Comparison of ENCODE assay signal across 8 cellular contexts in genomic region chr7:151110941-151111645, GRCh38. TPM values are rescaled to one million over a fixed set of nuclear protein-coding genes. Genes with fewer than 3 reads are reported as not detected.
A peak's percentile ranks its signal among the peaks of the same experiment; 100 is the strongest.
DNase-seq lines count a peak whose midpoint lies in the region; ATAC-seq and TF ChIP-seq lines count a peak whose summit lies in the region.

No MANE protein-coding gene starts in this region.

- H3K9me3 Mint-ChIP-seq in nephron progenitor cell, result no peaks in the 10 kb centered on the region

- peaks cover 34% of the 10 kb centered on the region for H3K27me3 Mint-ChIP-seq in nephron progenitor cell (ENCODE audit: low read depth, poor library complexity)

- no peak overlapping the region for H3K27ac Mint-ChIP-seq in nephron progenitor cell

- H3K79me2 ChIP-seq in OCI-LY3 (ENCODE audit: low read length), result peaks cover 12% of the 10 kb centered on the region; the same call in 1 of the 2 replicates

- no peak overlapping the region for H2AFZ ChIP-seq in OCI-LY3 (ENCODE audit: low read depth, low read length)

- no peak overlapping the region for H3K9ac ChIP-seq in OCI-LY3 (ENCODE audit: low read length)

- TF ChIP-seq CTCF in OCI-LY3 (IDR thresholded peaks at IDR 0.05; ENCODE audit: low read depth, low read length), result peak; percentile 76
- TF ChIP-seq CTCF in esophagus squamous epithelium (IDR thresholded peaks at IDR 0.05), result peak; percentile 59 to 94 (median 88)
- TF ChIP-seq CTCF in nephron progenitor cell (IDR thresholded peaks at IDR 0.05), result peak; percentile 86
- TF ChIP-seq CTCF in stomach (IDR thresholded peaks at IDR 0.05), result peak in 6 of 7 experiments; percentile 50 to 90 (median 86)

- H3K4me1 ChIP-seq in OCI-LY3 (ENCODE audit: low read length), result no peaks in the 10 kb centered on the region
- H3K4me1 ChIP-seq in esophagus squamous epithelium, result peaks cover 17 to 51% (median 24%) of the 10 kb centered on the region in 3 donors
- H3K4me1 ChIP-seq in stomach, result peaks cover 27 to 63% (median 53%) of the 10 kb centered on the region in 4 donors

- H3K4me2 ChIP-seq in OCI-LY3 (ENCODE audit: low read length), result no peak overlapping the region

- H3K4me3 ChIP-seq in OCI-LY3 (ENCODE audit: low read length) (no peak overlapping the region), esophagus squamous epithelium (no peak overlapping the region), stomach (no peak overlapping the region)

- ATAC-seq in GM18861 (IDR thresholded peaks at IDR 0.05; ENCODE audit: unreplicated experiment) (peak; percentile 88), HG03108 (IDR thresholded peaks at IDR 0.05; ENCODE audit: unreplicated experiment) (peak; percentile 74)

- peaks cover 41% of the 10 kb centered on the region for H3K4me1 Mint-ChIP-seq in nephron progenitor cell

- H3K36me3 Mint-ChIP-seq in nephron progenitor cell (ENCODE audit: low read depth), result no peaks in the 10 kb centered on the region

- no peaks in the 10 kb centered on the region for H3K9me3 ChIP-seq in OCI-LY3 (ENCODE audit: insufficient read depth, low read length)
- no peaks in the 10 kb centered on the region for H3K9me3 ChIP-seq in esophagus squamous epithelium
- H3K9me3 ChIP-seq in stomach, result no peaks in the 10 kb centered on the region

- intact Hi-C loops in esophagus squamous epithelium (cut with DNase I), result loop anchor here (5.0 kb wide), 1 partner anchor 84 kb away; the partner anchor contains the start of gene ABCB8
- intact Hi-C loops in stomach (cut with DNase I; ENCODE audit: low total_unique reads), result loop anchor here (10.0 kb wide), 1 partner anchor 46 kb away; no protein-coding TSS in a partner anchor

- H4K20me1 ChIP-seq in OCI-LY3 (ENCODE audit: insufficient read depth, low read length), result peaks cover 32% of the 10 kb centered on the region

- no peaks in the 10 kb centered on the region for H3K36me3 ChIP-seq in OCI-LY3 (replicated peaks; ENCODE audit: low read depth, low read length)
- H3K36me3 ChIP-seq in esophagus squamous epithelium, result no peaks in the 10 kb centered on the region
- peaks cover 0 to 9% (median 3%) of the 10 kb centered on the region in 4 donors for H3K36me3 ChIP-seq in stomach

- DNase-seq in AG20443 (ENCODE audit: low spot score) (peak; percentile 94), activated T-cell treated with anti-CD3 and anti-CD28 coated beads for 4 hours (peak; percentile 68), esophagus squamous epithelium (lab: John Stamatoyannopoulos, UW) (peak; percentile 16), nephron progenitor cell (peak; percentile 80), stomach (peak; percentile 86)

- TF ChIP-seq POLR2A in esophagus squamous epithelium (IDR thresholded peaks at IDR 0.05), result no peak
- TF ChIP-seq POLR2A in stomach (IDR thresholded peaks at IDR 0.05), result no peak

- no peak for TF ChIP-seq EP300 in stomach (IDR thresholded peaks at IDR 0.05)

- 31 to 32% methylated on average over 4 to 7 of the region's 20 CpGs for WGBS in esophagus squamous epithelium, 2 donors
- 24 to 47% (median 31%) methylated on average over 12 to 20 of the region's 20 CpGs for WGBS in stomach, 5 donors

- H3K27ac ChIP-seq in OCI-LY3 (ENCODE audit: low read length) (no peak overlapping the region), esophagus squamous epithelium (peak overlapping the region in 3 of 4 donors; percentile 5 to 45 (median 9)), stomach (peak overlapping the region in 4 of 5 donors; percentile 3 to 47 (median 40))

- H3K27me3 ChIP-seq in OCI-LY3 (ENCODE audit: low read depth, low read length), result no peaks in the 10 kb centered on the region
- no peaks in the 10 kb centered on the region for H3K27me3 ChIP-seq in esophagus squamous epithelium
- H3K27me3 ChIP-seq in stomach, result no peaks in the 10 kb centered on the region

- no peak overlapping the region for H3K4me3 Mint-ChIP-seq in nephron progenitor cell

RNA-seq across cellular contexts. Expression of gene AGAP3, which starts 24.8 kb away (rescaled TPM):
- total RNA-seq in esophagus squamous epithelium (100 to 1,000 TPM in 1 of 4 donors, 10 to 100 TPM in 3; 68.6 to 100 (median 72.2) TPM), stomach (100 to 1,000 TPM in 2 of 5 donors, 10 to 100 TPM in 3; 32.5 to 342 (median 83.9) TPM)
- polyA plus RNA-seq in stomach, result 10 to 100 TPM; 36.0 to 60.8 (median 45.8) TPM

RNA-seq across cellular contexts. Expression of gene TMUB1, which starts 27.8 kb away (rescaled TPM):
- 10 to 100 TPM; 28.4 to 51.0 (median 35.2) TPM for total RNA-seq in esophagus squamous epithelium
- total RNA-seq in stomach, result 10 to 100 TPM; 12.7 to 78.2 (median 42.9) TPM
- polyA plus RNA-seq in stomach, result 10 to 100 TPM; 69.6 to 86.8 (median 72.4) TPM

RNA-seq across cellular contexts. Expression of gene FASTK, which starts 30.5 kb away (rescaled TPM):
- total RNA-seq in esophagus squamous epithelium, result 10 to 100 TPM; 43.0 to 83.6 (median 75.9) TPM
- total RNA-seq in stomach, result 100 to 1,000 TPM in 3 of 5 donors, 10 to 100 TPM in 2; 40.0 to 415 (median 116) TPM
- 100 to 1,000 TPM in 2 of 3 donors, 10 to 100 TPM in 1; 70.3 to 149 (median 129) TPM for polyA plus RNA-seq in stomach

RNA-seq across cellular contexts. Expression of gene SLC4A2, which starts 51.7 kb away (rescaled TPM):
- total RNA-seq in esophagus squamous epithelium (10 to 100 TPM; 39.8 to 53.7 (median 45.0) TPM), stomach (100 to 1,000 TPM in 4 of 5 donors, 10 to 100 TPM in 1; 65.9 to 296 (median 128) TPM)
- 100 to 1,000 TPM; 121 to 157 (median 124) TPM for polyA plus RNA-seq in stomach

RNA-seq across cellular contexts. Expression of gene CDK5, which starts 53.4 kb away (rescaled TPM):
- 10 to 100 TPM in 2 of 4 donors, 1 to 10 TPM in 2; 3.8 to 12.9 (median 8.6) TPM for total RNA-seq in esophagus squamous epithelium
- total RNA-seq in stomach, result 10 to 100 TPM in 2 of 5 donors, 1 to 10 TPM in 1, under 1 TPM in 1, not detected in 1; 0.87 to 46.1 (median 11.0) TPM
- 10 to 100 TPM in 2 of 3 donors, 1 to 10 TPM in 1; 8.3 to 13.3 (median 11.8) TPM for polyA plus RNA-seq in stomach

Comparison
In these comparisons a context has a peak if more than half of its experiments do, and no peak if none do; other contexts are left out.
1. DNase-seq: peak in every context shown above with its lines; median percentile 94 in AG20443; 86 in stomach; 80 in nephron progenitor cell; 68 in activated T-cell treated with anti-CD3 and anti-CD28 coated beads for 4 hours; 16 in esophagus squamous epithelium.